Comparison of ENCODE assay signal across 13 cellular contexts in the genomic region with DNA sequence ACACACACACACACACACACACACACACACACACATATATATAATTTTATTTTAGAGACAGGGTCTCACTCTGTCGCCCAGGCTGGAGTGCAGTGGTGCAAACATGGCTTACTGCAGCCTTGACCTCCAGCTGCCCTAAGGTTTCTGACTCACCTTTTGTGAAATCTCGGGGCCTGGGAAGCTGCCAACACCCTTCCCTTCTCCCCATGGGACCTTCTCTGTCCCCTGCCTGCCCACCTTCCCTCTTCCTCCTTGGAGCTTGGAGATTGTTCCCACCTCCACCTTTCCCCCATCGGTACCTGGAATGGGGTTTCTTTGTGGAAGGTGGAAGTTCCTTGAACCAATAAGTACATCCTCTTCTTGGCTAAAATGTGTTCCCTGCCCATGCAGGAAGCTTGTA. TPM values are rescaled to one million over a fixed set of nuclear protein-coding genes. Genes with fewer than 3 reads are reported as not detected.
DNase-seq lines count a peak whose midpoint lies in the region; ATAC-seq and TF ChIP-seq lines count a peak whose summit lies in the region.
"Had no signal": no experiment of that assay in that cellular context is flagged by ENCODE, and none has a peak within 500 bp of the region (broad histone marks: within the 10 kb centered on the region; RNA-seq: fewer than 3 reads in every experiment).

No MANE protein-coding gene starts in this region.

- peak; percentile 68 for ATAC-seq in esophagus mucosa
- ATAC-seq in GM18511 (IDR thresholded peaks at IDR 0.05; ENCODE audit: unreplicated experiment), result no peak

- H3K4me3 Mint-ChIP-seq in MCF 10A (ENCODE audit: unreplicated experiment), result no peak overlapping the region
- H3K4me3 Mint-ChIP-seq: activated naive CD8-positive, alpha-beta T cell; mesothelial cell of epicardium had no signal

- TF ChIP-seq POLR2A in breast epithelium (IDR thresholded peaks at IDR 0.05), result no peak
- TF ChIP-seq POLR2A in stomach (IDR thresholded peaks at IDR 0.05), result no peak

- peaks cover 7% of the 10 kb centered on the region for H3K4me1 Mint-ChIP-seq in MCF 10A (ENCODE audit: insufficient read depth, unreplicated experiment)
- H3K4me1 Mint-ChIP-seq: mesothelial cell of epicardium had no signal

- no peak overlapping the region for H3K27ac Mint-ChIP-seq in MCF 10A (ENCODE audit: low read depth, unreplicated experiment)
- H3K27ac Mint-ChIP-seq: activated naive CD8-positive, alpha-beta T cell; mesothelial cell of epicardium had no signal

- intact Hi-C loops in MCF 10A (cut with micrococcal nuclease), result no loop called here
- intact Hi-C loops in breast epithelium (cut with DNase I; ENCODE audit: low total_unique reads), result no loop called here
- intact Hi-C loops in stomach (cut with DNase I; ENCODE audit: low total_unique reads), result no loop called here

- H3K27me3 ChIP-seq in breast epithelium (no peaks in the 10 kb centered on the region), stomach (peaks cover 0 to 7% (median 0%) of the 10 kb centered on the region in 3 donors), HAP-1 (ENCODE audit: low read depth) (no peaks in the 10 kb centered on the region)

- H3K27ac ChIP-seq in breast epithelium (no peak overlapping the region), stomach (no peak overlapping the region)
- H3K27ac ChIP-seq: esophagus muscularis mucosa had no signal

- DNase-seq in MCF 10A (ENCODE audit: unreplicated experiment) (peak; percentile 90), breast epithelium (ENCODE audit: low spot score in 2 of 2) (no peak), NOMO-1 treated with dmso at 0.1 percent for 144 hours (lab: John Stamatoyannopoulos, UW; ENCODE audit: unreplicated experiment) (peak; percentile 20), stomach (peak; percentile 46), HAP-1 (ENCODE audit: low spot score in 2 of 2) (no peak), NCI-H1930 (lab: John Stamatoyannopoulos, UW) (no peak)
- DNase-seq: NCI-H446, T-helper 9 cell had no signal

- H3K9me3 ChIP-seq in breast epithelium (no peaks in the 10 kb centered on the region), stomach (no peaks in the 10 kb centered on the region), HAP-1 (no peaks in the 10 kb centered on the region)
- H3K9me3 ChIP-seq: esophagus muscularis mucosa had no signal

- H3K4me3 ChIP-seq in breast epithelium, result no peak overlapping the region
- no peak overlapping the region for H3K4me3 ChIP-seq in stomach
- H3K4me3 ChIP-seq in HAP-1, result no peak overlapping the region
- H3K4me3 ChIP-seq: esophagus muscularis mucosa had no signal

- no TSS peak for BruUV-seq in MCF 10A (replicated peaks; lab: Mats Ljungman, UMichigan)

- POLR2A ChIA-PET in MCF 10A (lab: Yijun Ruan, JAX), result interaction anchor here (0.6 to 1.8 kb wide), 8 partner anchors 9 to 89 kb away, joined by 3 to 5 read pairs (median 4); a partner anchor contains a TSS

- in situ Hi-C loops in HAP-1 (cut with MboI; ENCODE audit: low sequenced_read_pairs), result no loop called here

- H3K4me1 ChIP-seq in breast epithelium (no peaks in the 10 kb centered on the region), stomach (peaks cover 0 to 11% (median 0%) of the 10 kb centered on the region in 4 donors), HAP-1 (no peaks in the 10 kb centered on the region)
- H3K4me1 ChIP-seq: esophagus muscularis mucosa had no signal

- TF ChIP-seq EP300 in stomach (IDR thresholded peaks at IDR 0.05), result no peak

- CTCF ChIA-PET in MCF 10A (lab: Yijun Ruan, JAX), result interaction anchor here (0.5 to 1.2 kb wide), 3 partner anchors 23 to 133 kb away, joined by 3 to 5 read pairs (median 4); no protein-coding TSS in a partner anchor

- H3K36me3 ChIP-seq in breast epithelium, result no peaks in the 10 kb centered on the region
- H3K36me3 ChIP-seq in stomach, result no peaks in the 10 kb centered on the region
- H3K36me3 ChIP-seq in HAP-1 (replicated peaks), result no peaks in the 10 kb centered on the region
- H3K36me3 ChIP-seq: esophagus muscularis mucosa had no signal

- no peaks in the 10 kb centered on the region for H3K9me3 Mint-ChIP-seq in MCF 10A (ENCODE audit: unreplicated experiment)
- H3K9me3 Mint-ChIP-seq: mesothelial cell of epicardium had no signal

- TF ChIP-seq CTCF in MCF 10A (IDR thresholded peaks at IDR 0.05; ENCODE audit: unreplicated experiment), result no peak
- TF ChIP-seq CTCF in breast epithelium (IDR thresholded peaks at IDR 0.05), result no peak
- TF ChIP-seq CTCF in stomach (IDR thresholded peaks at IDR 0.05), result no peak

- 52 to 63% (median 56%) methylated on average over 3 of the region's 3 CpGs for WGBS in stomach, 5 donors

- H3K36me3 Mint-ChIP-seq in MCF 10A (ENCODE audit: insufficient read depth, unreplicated experiment), result peaks cover 7% of the 10 kb centered on the region
- H3K36me3 Mint-ChIP-seq: activated naive CD8-positive, alpha-beta T cell; mesothelial cell of epicardium had no signal

- H3K27me3 Mint-ChIP-seq in MCF 10A (ENCODE audit: insufficient read depth, unreplicated experiment), result no peaks in the 10 kb centered on the region
- H3K27me3 Mint-ChIP-seq: activated naive CD8-positive, alpha-beta T cell had no signal

RNA-seq across cellular contexts. Expression of a gene that starts 6.3 kb away (rescaled TPM):
- total RNA-seq in MCF 10A (2022), result not detected in 2 replicates
- total RNA-seq in breast epithelium, result under 1 TPM in 1 of 3 donors, not detected in 2; 0.64 TPM
- not detected for total RNA-seq in esophagus mucosa
- under 1 TPM in 1 of 5 donors, not detected in 4; 0.73 TPM for total RNA-seq in stomach
- under 1 TPM in 1 of 3 donors, not detected in 2; 0.20 TPM for polyA plus RNA-seq in stomach
- total RNA-seq: mesothelial cell of epicardium had no signal

RNA-seq across cellular contexts. Expression of a gene that starts 12.9 kb away (rescaled TPM):
- total RNA-seq in MCF 10A (2022) (11.2 and 16.0 TPM in 2 replicates), breast epithelium (under 1 TPM; 0.32 to 0.66 (median 0.44) TPM), esophagus mucosa (13.5 TPM), stomach (10 to 100 TPM in 1 of 5 donors, 1 to 10 TPM in 2, under 1 TPM in 2; 0.58 to 20.5 (median 6.4) TPM)
- polyA plus RNA-seq in stomach, result 1 to 10 TPM; 2.0 to 4.4 (median 3.8) TPM

RNA-seq across cellular contexts. Expression of a gene that starts 28.9 kb away (rescaled TPM):
- 64.3 and 71.7 TPM in 2 replicates for total RNA-seq in MCF 10A (2022)
- total RNA-seq in breast epithelium, result 10 to 100 TPM; 50.1 to 77.3 (median 53.8) TPM
- 152 TPM for total RNA-seq in esophagus mucosa
- total RNA-seq in stomach, result 10 to 100 TPM in 4 of 5 donors, 1 to 10 TPM in 1; 8.9 to 42.6 (median 16.3) TPM
- polyA plus RNA-seq in stomach, result 10 to 100 TPM; 39.2 to 55.3 (median 44.0) TPM

Comparison
In these comparisons a context has a peak if more than half of its experiments do, and no peak if none do; other contexts are left out.
1. DNase-seq: peak in MCF 10A (single experiment), NOMO-1 treated with dmso at 0.1 percent for 144 hours (single experiment) and stomach (single experiment); none in breast epithelium (0 of 2), HAP-1 (0 of 2) and NCI-H1930 (0 of 2).